Comparison of ENCODE assay signal across 23 cellular contexts in the genomic region with DNA sequence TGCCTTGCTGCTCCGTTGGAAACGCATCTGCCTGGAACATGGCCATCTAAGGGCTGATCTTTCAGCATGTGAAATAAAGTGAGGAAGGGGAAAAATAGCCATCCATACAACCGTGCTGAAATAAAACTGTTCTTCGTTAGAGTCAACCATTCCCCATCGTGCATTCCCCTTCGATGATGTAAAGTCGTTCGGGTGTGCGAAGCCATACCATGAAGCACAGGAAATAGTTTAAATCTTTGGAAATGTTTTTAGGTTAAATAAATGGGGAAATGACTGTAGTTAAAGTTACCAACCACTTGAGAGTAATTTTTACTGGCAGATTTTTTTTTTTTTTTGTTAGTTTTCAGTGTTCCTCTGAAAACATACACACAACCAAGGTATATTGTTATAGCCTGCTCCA.
A peak's percentile ranks its signal among the peaks of the same experiment; 100 is the strongest.
DNase-seq lines count a peak whose midpoint lies in the region; ATAC-seq and TF ChIP-seq lines count a peak whose summit lies in the region.
"Had no signal": no experiment of that assay in that cellular context is flagged by ENCODE, and none has a peak within 500 bp of the region (broad histone marks: within the 10 kb centered on the region; RNA-seq: fewer than 3 reads in every experiment).

No MANE protein-coding gene starts in this region.

- H3K9ac ChIP-seq in adipocyte (ENCODE audit: low read length) (no peak overlapping the region), neuronal stem cell (ENCODE audit: low read depth, low read length, poor library complexity) (no peak overlapping the region)
- H3K9ac ChIP-seq: BLaER1 had no signal

- no peak overlapping the region for H4K8ac ChIP-seq in neuronal stem cell (ENCODE audit: low read depth, low read length)

- H2BK15ac ChIP-seq in neuronal stem cell (ENCODE audit: low read length) = no peak overlapping the region

- no peaks in the 10 kb centered on the region for H3K27me3 Mint-ChIP-seq in activated naive CD8-positive, alpha-beta T cell treated with anti-CD3 and anti-CD28 coated beads for 36 hours
- H3K27me3 Mint-ChIP-seq: CD4-positive, CD25-positive, alpha-beta regulatory T cell had no signal

- 87% methylated on average over 9 of the region's 9 CpGs for WGBS in esophagus muscularis mucosa
- WGBS in neuronal stem cell (ENCODE audit: extremely low coverage in 2 of 2, insufficient read length in 2 of 2, insufficient replicate concordance in 1 of 2), 2 donors = no CpG with 5 or more reads among the region's 9 CpGs

- no peak overlapping the region for H2AFZ ChIP-seq in neuronal stem cell (ENCODE audit: low read length)

- no peak overlapping the region for H3K4me3 Mint-ChIP-seq in activated naive CD8-positive, alpha-beta T cell treated with anti-CD3 and anti-CD28 coated beads for 36 hours
- H3K4me3 Mint-ChIP-seq: CD14-positive monocyte; CD4-positive, alpha-beta memory T cell; CD4-positive, CD25-positive, alpha-beta regulatory T cell; CD8-positive, alpha-beta memory T cell had no signal

- H3K4me1 ChIP-seq in adipocyte (ENCODE audit: control insufficient read depth, insufficient read depth, low read length) (no peaks in the 10 kb centered on the region), esophagus muscularis mucosa (no peaks in the 10 kb centered on the region), neuronal stem cell (ENCODE audit: control insufficient read depth in 2 of 2, insufficient read depth in 1 of 2, low read depth in 1 of 2, low read length in 2 of 2) (peaks cover 0 to 1% of the 10 kb centered on the region in 2 donors)
- H3K4me1 ChIP-seq: BE2C, BLaER1 had no signal

- H3K4me1 Mint-ChIP-seq in activated naive CD8-positive, alpha-beta T cell treated with anti-CD3 and anti-CD28 coated beads for 36 hours = no peaks in the 10 kb centered on the region
- H3K4me1 Mint-ChIP-seq: CD14-positive monocyte; CD4-positive, alpha-beta memory T cell; CD4-positive, CD25-positive, alpha-beta regulatory T cell; CD8-positive, alpha-beta memory T cell had no signal

- intact Hi-C loops in esophagus muscularis mucosa (cut with DNase I) = no loop called here

- H4K91ac ChIP-seq in neuronal stem cell (ENCODE audit: low read depth, low read length, poor library complexity) = no peak overlapping the region

- no peak overlapping the region for H3K27ac Mint-ChIP-seq in activated naive CD8-positive, alpha-beta T cell treated with anti-CD3 and anti-CD28 coated beads for 36 hours
- H3K27ac Mint-ChIP-seq in activated naive CD4-positive, alpha-beta T cell treated with anti-CD3 and anti-CD28 coated beads, Interleukin-2, amount 50 U/mL, for 72 hours = no peak overlapping the region
- H3K27ac Mint-ChIP-seq: CD14-positive monocyte; CD4-positive, alpha-beta memory T cell; CD4-positive, CD25-positive, alpha-beta regulatory T cell; CD8-positive, alpha-beta memory T cell had no signal

- H3K36me3 Mint-ChIP-seq in activated naive CD8-positive, alpha-beta T cell treated with anti-CD3 and anti-CD28 coated beads for 36 hours = no peaks in the 10 kb centered on the region
- H3K36me3 Mint-ChIP-seq in activated naive CD4-positive, alpha-beta T cell treated with anti-CD3 and anti-CD28 coated beads, Interleukin-2, amount 50 U/mL, for 72 hours = no peaks in the 10 kb centered on the region
- H3K36me3 Mint-ChIP-seq: CD14-positive monocyte; CD4-positive, alpha-beta memory T cell; CD4-positive, CD25-positive, alpha-beta regulatory T cell; CD8-positive, alpha-beta memory T cell had no signal

- H3K4ac ChIP-seq in neuronal stem cell (ENCODE audit: low read length) = no peak overlapping the region

- no peak overlapping the region for H3K4me3 ChIP-seq in adipocyte (ENCODE audit: low read length)
- no peak overlapping the region for H3K4me3 ChIP-seq in esophagus muscularis mucosa
- no peak overlapping the region for H3K4me3 ChIP-seq in neuronal stem cell (ENCODE audit: low read length in 2 of 2)
- H3K4me3 ChIP-seq: BLaER1, GM12878 had no signal

- H2AK5ac ChIP-seq in neuronal stem cell (ENCODE audit: low read depth, low read length) = no peak overlapping the region

- no peak for TF ChIP-seq EP300 in esophagus muscularis mucosa (IDR thresholded peaks at IDR 0.05)

- H3K27ac ChIP-seq in esophagus muscularis mucosa (replicated peaks in 1 of 4) = no peak overlapping the region
- H3K27ac ChIP-seq in neuronal stem cell (replicated peaks; ENCODE audit: low read length) = no peak overlapping the region
- H3K27ac ChIP-seq: BLaER1 had no signal

- ATAC-seq in activated naive CD4-positive, alpha-beta T cell treated with anti-CD3 and anti-CD28 coated beads, Interleukin-2, amount 50 U/mL, for 72 hours = no peak
- ATAC-seq: GM12878 had no signal

- no peak overlapping the region for H3K23ac ChIP-seq in neuronal stem cell (ENCODE audit: low read depth, low read length, poor library complexity)

- H2BK5ac ChIP-seq in neuronal stem cell (ENCODE audit: low read length) = no peak overlapping the region

- no peaks in the 10 kb centered on the region for H3K79me1 ChIP-seq in neuronal stem cell (ENCODE audit: low read depth, low read length)

- no peak overlapping the region for H3K18ac ChIP-seq in neuronal stem cell (ENCODE audit: low read length)

- H3K9me3 ChIP-seq in adipocyte (ENCODE audit: control insufficient read depth, low read length) (no peaks in the 10 kb centered on the region), esophagus muscularis mucosa (no peaks in the 10 kb centered on the region), neuronal stem cell (replicated peaks in 1 of 2; ENCODE audit: control insufficient read depth in 2 of 2, insufficient read depth in 1 of 2, low read depth in 1 of 2, low read length in 2 of 2) (no peaks in the 10 kb centered on the region)
- H3K9me3 ChIP-seq: BE2C, BLaER1 had no signal

- H3K4me2 ChIP-seq in neuronal stem cell (ENCODE audit: insufficient read depth, low read length, poor library complexity, severe bottlenecking) = no peak overlapping the region
- H3K4me2 ChIP-seq: BLaER1 had no signal

- H2BK120ac ChIP-seq in neuronal stem cell (ENCODE audit: low read depth, low read length) = no peak overlapping the region

- no peak for TF ChIP-seq CTCF in esophagus muscularis mucosa (IDR thresholded peaks at IDR 0.05)

- DNase-seq in adipocyte (ENCODE audit: low read depth) (peak; percentile 65), dedifferentiated amniotic fluid mesenchymal stem cell (ENCODE audit: extremely low spot score) (peak; percentile 68), esophagus muscularis mucosa (ENCODE audit: extremely low spot score) (peak; percentile 55), cerebellar cortex (ENCODE audit: low spot score) (no peak), neuronal stem cell (ENCODE audit: low spot score) (no peak)
- no peak for DNase-seq in activated naive CD8-positive, alpha-beta T cell treated with anti-CD3 and anti-CD28 coated beads for 36 hours
- DNase-seq in activated naive CD4-positive, alpha-beta T cell treated with anti-CD3 and anti-CD28 coated beads, Interleukin-2, amount 50 U/mL, for 72 hours (ENCODE audit: low spot score in 2 of 2) = no peak
- DNase-seq: 8988T; ACHN; BE2C; C1 segment of cervical spinal cord; CD4-positive, alpha-beta memory T cell; CD4-positive, CD25-positive, alpha-beta regulatory T cell; CD8-positive, alpha-beta memory T cell; DMS 273 treated with DMSO at 0.1 percent for 48 hours; DMS53; DMS79; DND-41; EL; GDM1 had no signal

- TF ChIP-seq POLR2A in esophagus muscularis mucosa (IDR thresholded peaks at IDR 0.05; ENCODE audit: low read depth) = no peak

- H3K36me3 ChIP-seq in adipocyte (ENCODE audit: control insufficient read depth, insufficient read depth, low read length, severe bottlenecking) (no peaks in the 10 kb centered on the region), esophagus muscularis mucosa (no peaks in the 10 kb centered on the region), neuronal stem cell (replicated peaks in 1 of 2; ENCODE audit: control insufficient read depth in 2 of 2, insufficient read depth in 2 of 2, low read length in 2 of 2) (no peaks in the 10 kb centered on the region)
- H3K36me3 ChIP-seq: BE2C, BLaER1 had no signal

- no peak overlapping the region for H2BK12ac ChIP-seq in neuronal stem cell (ENCODE audit: low read length)

- no peak overlapping the region for H3K14ac ChIP-seq in neuronal stem cell (ENCODE audit: low read length)

- no peaks in the 10 kb centered on the region for H3K27me3 ChIP-seq in adipocyte (replicated peaks; ENCODE audit: control insufficient read depth, insufficient read depth, low read length)
- H3K27me3 ChIP-seq in esophagus muscularis mucosa = no peaks in the 10 kb centered on the region
- no peaks in the 10 kb centered on the region for H3K27me3 ChIP-seq in neuronal stem cell (ENCODE audit: control insufficient read depth in 3 of 3, insufficient read depth in 3 of 3, low read depth in 1 of 3, low read length in 3 of 3)
- H3K27me3 ChIP-seq: BE2C, BLaER1 had no signal

- no peaks in the 10 kb centered on the region for H3K9me3 Mint-ChIP-seq in activated naive CD8-positive, alpha-beta T cell treated with anti-CD3 and anti-CD28 coated beads for 36 hours
- H3K9me3 Mint-ChIP-seq in activated naive CD4-positive, alpha-beta T cell treated with anti-CD3 and anti-CD28 coated beads, Interleukin-2, amount 50 U/mL, for 72 hours = peaks cover 9 to 11% of the 10 kb centered on the region in 2 donors

Comparison
In these comparisons a context has a peak if more than half of its experiments do, and no peak if none do; other contexts are left out.
1. DNase-seq: peak in adipocyte (single experiment), dedifferentiated amniotic fluid mesenchymal stem cell (single experiment) and esophagus muscularis mucosa (single experiment); none in activated naive CD8-positive, alpha-beta T cell treated with anti-CD3 and anti-CD28 coated beads for 36 hours (single experiment), cerebellar cortex (single experiment), activated naive CD4-positive, alpha-beta T cell treated with anti-CD3 and anti-CD28 coated beads, Interleukin-2, amount 50 U/mL, for 72 hours (0 of 2) and neuronal stem cell (single experiment).